Comparison of ENCODE assay signal across 9 cellular contexts in genomic region chr19:42284066-42284501, GRCh38. TPM values are rescaled to one million over a fixed set of nuclear protein-coding genes. Genes with fewer than 3 reads are reported as not detected.
A peak's percentile ranks its signal among the peaks of the same experiment; 100 is the strongest.
DNase-seq lines count a peak whose midpoint lies in the region; ATAC-seq lines count a peak whose summit lies in the region.
"Had no signal": no experiment of that assay in that cellular context is flagged by ENCODE, and none has a peak within 500 bp of the region (broad histone marks: within the 10 kb centered on the region; RNA-seq: fewer than 3 reads in every experiment).

No MANE protein-coding gene starts in this region.

- H3K4me3 Mint-ChIP-seq in effector memory CD8-positive, alpha-beta T cell: no peak overlapping the region

- no peaks in the 10 kb centered on the region for H3K27me3 Mint-ChIP-seq in effector memory CD8-positive, alpha-beta T cell
- H3K27me3 Mint-ChIP-seq: IgD-negative memory B cell had no signal

- no peak overlapping the region for H3K27ac Mint-ChIP-seq in effector memory CD8-positive, alpha-beta T cell

- no peaks in the 10 kb centered on the region for H3K9me3 Mint-ChIP-seq in effector memory CD8-positive, alpha-beta T cell
- H3K9me3 Mint-ChIP-seq: IgD-negative memory B cell had no signal

- WGBS in mesodermal cell (ENCODE audit: insufficient coverage in 2 of 2), 2 experiments: 0 to 1% methylated on average over 22 to 41 of the region's 76 CpGs

- ATAC-seq in GM18498 (IDR thresholded peaks at IDR 0.05; ENCODE audit: unreplicated experiment) (peak; percentile 44), HG02885 (IDR thresholded peaks at IDR 0.05; ENCODE audit: poor library complexity, unreplicated experiment) (peak; percentile 42)
- ATAC-seq in effector memory CD8-positive, alpha-beta T cell (replicated peaks): peak; percentile 28

- no peaks in the 10 kb centered on the region for H3K9me3 ChIP-seq in mesodermal cell (ENCODE audit: control insufficient read depth, low read length)

- H3K36me3 ChIP-seq in mesodermal cell (ENCODE audit: control insufficient read depth, insufficient read depth, low read length): peaks cover 39% of the 10 kb centered on the region

- DNase-seq in AG08395 (ENCODE audit: low spot score): peak; percentile 97
- DNase-seq in NCI-H2171 (lab: John Stamatoyannopoulos, UW): peak; percentile 81
- DNase-seq in activated CD4-positive, alpha-beta T cell treated with anti-CD3 and anti-CD28 coated beads for 48 hours: peak; percentile 84
- DNase-seq in effector memory CD8-positive, alpha-beta T cell: peak; percentile 72 to 79 (median 76)
- DNase-seq in stimulated activated CD8-positive, alpha-beta memory T cell treated with anti-CD3 and anti-CD28 coated beads, Interleukin-4, amount 100 ng/mL, for 24 hours (ENCODE audit: low read depth): peak; percentile 57

- H3K4me1 ChIP-seq in mesodermal cell (ENCODE audit: control insufficient read depth, insufficient read depth, low read length, poor library complexity, severe bottlenecking): peaks cover 45% of the 10 kb centered on the region

- H3K36me3 Mint-ChIP-seq in effector memory CD8-positive, alpha-beta T cell (ENCODE audit: insufficient read depth): peaks cover 38% of the 10 kb centered on the region

- H3K27ac ChIP-seq in mesodermal cell (ENCODE audit: low read depth, low read length, severe bottlenecking): peak overlapping the region; percentile 74

- H3K4me3 ChIP-seq in mesodermal cell (ENCODE audit: extremely low read depth, insufficient read depth, low read length, poor library complexity, severe bottlenecking): peak overlapping the region; percentile 22

- peaks cover 32 to 34% of the 10 kb centered on the region in 2 donors for H3K4me1 Mint-ChIP-seq in effector memory CD8-positive, alpha-beta T cell (ENCODE audit: low read depth in 2 of 2)

RNA-seq across cellular contexts. Expression of gene CIC, which starts 15.0 kb away (rescaled TPM):
- 42.9 TPM for polyA plus RNA-seq in mesodermal cell (2013, experiment 1 of 2)
- 37.1 TPM for polyA plus RNA-seq in mesodermal cell (2013, experiment 2 of 2)

RNA-seq across cellular contexts. Expression of gene PRR19, which starts 17.8 kb away (rescaled TPM):
- 0.77 TPM for polyA plus RNA-seq in mesodermal cell (2013, experiment 1 of 2)
- 0.76 TPM for polyA plus RNA-seq in mesodermal cell (2013, experiment 2 of 2)

RNA-seq across cellular contexts. Expression of gene PAFAH1B3, which starts 18.3 kb away (rescaled TPM):
- polyA plus RNA-seq in mesodermal cell (2013, experiment 1 of 2): 77.7 TPM
- 67.7 TPM for polyA plus RNA-seq in mesodermal cell (2013, experiment 2 of 2)

RNA-seq across cellular contexts. Expression of gene TMEM145, which starts 29.0 kb away (rescaled TPM):
- polyA plus RNA-seq in mesodermal cell (2013, experiment 1 of 2): 0.33 TPM
- polyA plus RNA-seq in mesodermal cell (2013, experiment 2 of 2): 0.25 TPM
- polyA plus RNA-seq: IgD-negative memory B cell had no signal

RNA-seq across cellular contexts. Expression of gene ERF, which starts 29.2 kb away (rescaled TPM):
- 89.7 TPM for polyA plus RNA-seq in mesodermal cell (2013, experiment 1 of 2)
- 85.3 TPM for polyA plus RNA-seq in mesodermal cell (2013, experiment 2 of 2)

Comparison
In these comparisons a context has a peak if more than half of its experiments do, and no peak if none do; other contexts are left out.
1. Peak in every context shown above with its lines: DNase-seq, ATAC-seq, H3K4me3 ChIP-seq and H3K27ac ChIP-seq.